Comparison of ENCODE assay signal across 8 cellular contexts in the genomic region with DNA sequence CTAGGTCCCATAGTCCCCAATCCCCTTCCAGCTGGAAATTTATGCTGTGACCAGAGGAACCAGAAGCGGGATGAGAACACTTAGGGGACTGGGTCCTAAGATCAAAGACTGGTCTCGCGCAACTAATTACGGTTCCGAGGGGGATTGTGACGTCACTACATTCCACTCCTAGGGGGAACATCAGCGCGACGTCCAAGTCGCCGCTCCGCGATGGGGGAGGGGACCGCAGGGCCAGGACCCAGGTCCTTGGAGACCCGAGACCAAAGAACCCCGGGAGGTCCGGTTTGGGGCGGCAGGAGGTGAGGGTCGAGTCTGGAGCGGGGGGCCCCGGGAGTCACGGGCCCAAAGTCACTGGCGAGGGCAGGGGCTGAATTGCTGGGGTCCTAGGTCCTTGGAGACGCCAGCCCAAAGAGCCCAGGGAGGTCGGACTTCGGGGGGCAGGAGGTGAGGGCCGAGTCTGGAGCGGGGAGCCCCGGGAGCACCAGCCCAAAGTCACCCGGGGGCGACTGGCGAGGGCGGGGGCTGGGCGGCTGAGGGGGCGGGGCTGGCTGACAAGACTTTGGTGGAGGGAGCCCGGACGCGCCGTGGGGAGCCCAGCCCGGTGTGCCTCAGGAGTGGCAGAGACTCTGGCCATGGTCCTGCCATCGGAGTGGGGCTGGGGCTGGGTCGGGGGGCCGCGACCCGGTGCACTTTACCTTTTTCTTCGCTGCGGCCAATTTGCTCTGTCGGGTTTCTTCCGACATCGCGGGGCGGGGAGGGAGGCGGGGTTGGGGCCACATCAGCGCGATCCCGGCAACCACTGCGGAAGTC. TPM values are rescaled to one million over a fixed set of nuclear protein-coding genes. Genes with fewer than 3 reads are reported as not detected.
DNase-seq lines count a peak whose midpoint lies in the region; ATAC-seq and TF ChIP-seq lines count a peak whose summit lies in the region.

Gene GOLGA2 (minus strand): TSS at position 810 of the 810 bp plus-strand sequence. CDS start 31 bp downstream, at position 779.

- no peak for TF ChIP-seq POLR2A in ovary (IDR thresholded peaks at IDR 0.05)

- no peaks in the 10 kb centered on the region for H3K27me3 ChIP-seq in ovary

- 0 to 1% (median 1%) methylated on average over 35 to 57 of the region's 57 CpGs for WGBS in ovary, 3 donors

- H3K9me3 Mint-ChIP-seq in activated naive CD4-positive, alpha-beta T cell treated with anti-CD3 and anti-CD28 coated beads, Interleukin-2, amount 50 U/mL, for 72 hours, result no peaks in the 10 kb centered on the region

- intact Hi-C loops in Right ventricle myocardium inferior (cut with DNase I), result loop anchor here (5.0 kb wide), 2 partner anchors 47 to 73 kb away; partner anchors contain the start of genes COQ4, DNM1 and TRUB2
- intact Hi-C loops in ovary (cut with DNase I), result loop anchor here in 1 of 4 donors (5.0 kb wide), 1 partner anchor 47 kb away; the partner anchor contains the start of genes COQ4 and TRUB2

- no peaks in the 10 kb centered on the region for H3K36me3 ChIP-seq in ovary

- peak within 1 kb of the TSS; percentile 98 to 99 for H3K27ac Mint-ChIP-seq in activated naive CD4-positive, alpha-beta T cell treated with anti-CD3 and anti-CD28 coated beads, Interleukin-2, amount 50 U/mL, for 72 hours

- H3K4me3 ChIP-seq in ovary, result peak within 1 kb of the TSS; percentile 93

- ATAC-seq in GM21423 (IDR thresholded peaks at IDR 0.05; ENCODE audit: unreplicated experiment) (peak; percentile 33), Right ventricle myocardium inferior (peak; percentile 59)
- ATAC-seq in activated naive CD4-positive, alpha-beta T cell treated with anti-CD3 and anti-CD28 coated beads, Interleukin-2, amount 50 U/mL, for 72 hours, result peak; percentile 62 to 76

- H3K27ac ChIP-seq in ovary, result peak within 1 kb of the TSS; percentile 62 to 85

- DNase-seq in DMS53 (lab: John Stamatoyannopoulos, UW), result peak; percentile 37
- no peak for DNase-seq in DMS53 treated with DMSO at 0.1 percent for 48 hours (lab: John Stamatoyannopoulos, UW; ENCODE audit: unreplicated experiment)
- no peak for DNase-seq in HT1080 (ENCODE audit: low read depth)
- DNase-seq in activated naive CD4-positive, alpha-beta T cell treated with anti-CD3 and anti-CD28 coated beads, Interleukin-2, amount 50 U/mL, for 72 hours (ENCODE audit: low spot score in 2 of 2), result no peak
- DNase-seq in Right ventricle myocardium inferior (ENCODE audit: missing footprints), result no peak
- DNase-seq in ovary, result peak in 3 of 5 donors; percentile 58 to 75 (median 73)
- DNase-seq in DMS79 treated with DMSO at 0.1 percent for 48 hours (lab: John Stamatoyannopoulos, UW), result no peak

- H3K4me1 ChIP-seq in ovary (ENCODE audit: insufficient read depth), result peaks cover 5% of the 10 kb centered on the region

- H3K9me3 ChIP-seq in ovary, result no peaks in the 10 kb centered on the region

- no peak for TF ChIP-seq EP300 in ovary (IDR thresholded peaks at IDR 0.05)

- peaks cover 0 to 12% of the 10 kb centered on the region in 2 donors for H3K36me3 Mint-ChIP-seq in activated naive CD4-positive, alpha-beta T cell treated with anti-CD3 and anti-CD28 coated beads, Interleukin-2, amount 50 U/mL, for 72 hours

- no peak for TF ChIP-seq CTCF in ovary (IDR thresholded peaks at IDR 0.05)

RNA-seq across cellular contexts. Expression of gene GOLGA2, which starts in this region (rescaled TPM):
- 38.3 and 40.7 TPM in 2 replicates for total RNA-seq in HT1080 (2014; rRNA removed; shearing (Covaris generic))
- 68.1 and 78.4 TPM in 2 replicates for polyA plus RNA-seq in HT1080 (2015; cell fraction: cytosol; rRNA removed)
- polyA plus RNA-seq in HT1080 (2015; cell fraction: nucleus; rRNA removed), result 154 and 172 TPM in 2 replicates
- 10 to 100 TPM; 46.2 to 54.3 TPM for total RNA-seq in activated naive CD4-positive, alpha-beta T cell treated with anti-CD3 and anti-CD28 coated beads, Interleukin-2, amount 50 U/mL, for 72 hours
- total RNA-seq in Right ventricle myocardium inferior, result 76.4 TPM
- total RNA-seq in ovary, result 100 to 1,000 TPM in 4 of 7 donors, 10 to 100 TPM in 3; 53.2 to 117 (median 107) TPM
- 100 to 1,000 TPM in 1 of 2 donors, 10 to 100 TPM in 1; 63.7 to 114 TPM for polyA plus RNA-seq in ovary

Comparison
In these comparisons a context has a peak if more than half of its experiments do, and no peak if none do; other contexts are left out.
1. DNase-seq: peak in DMS53 (single experiment) and ovary (3 of 5); none in DMS53 treated with DMSO at 0.1 percent for 48 hours (single experiment), HT1080 (single experiment), activated naive CD4-positive, alpha-beta T cell treated with anti-CD3 and anti-CD28 coated beads, Interleukin-2, amount 50 U/mL, for 72 hours (0 of 2), Right ventricle myocardium inferior (single experiment) and DMS79 treated with DMSO at 0.1 percent for 48 hours (single experiment).
2. Peak in every context shown above with its lines, with median percentiles within 50 percentile points of each other: ATAC-seq.